20 cellular contexts compared by ENCODE assay signal in genomic region chr9:16121593-16121992, GRCh38.
A peak's percentile ranks its signal among the peaks of the same experiment; 100 is the strongest.
DNase-seq lines count a peak whose midpoint lies in the region; ATAC-seq and TF ChIP-seq lines count a peak whose summit lies in the region.
"Had no signal": no experiment of that assay in that cellular context is flagged by ENCODE, and none has a peak within 500 bp of the region (broad histone marks: within the 10 kb centered on the region; RNA-seq: fewer than 3 reads in every experiment).

No MANE protein-coding gene starts in this region.

- no peak for TF ChIP-seq POLR2A in right lobe of liver (IDR thresholded peaks at IDR 0.05)

- peak; percentile 68 for DNase-seq in GM23248
- peak; percentile 57 for DNase-seq in RPMI7951 (ENCODE audit: low read depth)
- peak in 1 of 2 donors; percentile 70 for DNase-seq in fibroblast of lung (ENCODE audit: low read depth in 2 of 2)
- DNase-seq in osteoblast (ENCODE audit: insufficient read length, low spot score, missing footprints): no peak
- no peak for DNase-seq in right lobe of liver
- no peak for DNase-seq in iPS-NIHi7 (ENCODE audit: extremely low spot score)
- DNase-seq: activated B cell treated with CpG ODN at 0.5 μM for 24 hours; activated CD8-positive, alpha-beta memory T cell treated with anti-CD3 and anti-CD28 coated beads for 24 hours; left ventricle myocardium inferior; NCI-H1930; NCI-H510A; SHP77; spleen; T-helper 17 cell; thyroid gland had no signal

- intact Hi-C loops in right lobe of liver (cut with DNase I): no loop called here

- ATAC-seq in right lobe of liver: no peak
- no peak for ATAC-seq in GM21390 (IDR thresholded peaks at IDR 0.05; ENCODE audit: unreplicated experiment)
- ATAC-seq in HG02840 (IDR thresholded peaks at IDR 0.05; ENCODE audit: low FRiP score, unreplicated experiment): no peak
- ATAC-seq: T-helper 17 cell had no signal

- WGBS in GM23248 (ENCODE audit: low coverage in 1 of 2, low lambda C conversion rate in 2 of 2, missing lambda C conversion rate in 2 of 2), 2 experiments: 25 to 26% methylated on average over 4 of the region's 4 CpGs
- WGBS in right lobe of liver (ENCODE audit: insufficient coverage, low coverage, low lambda C conversion rate, missing lambda C conversion rate): 60% methylated on average over 3 of the region's 4 CpGs

- H4K20me1 ChIP-seq in GM23248 (ENCODE audit: insufficient read depth): no peaks in the 10 kb centered on the region
- no peaks in the 10 kb centered on the region for H4K20me1 ChIP-seq in fibroblast of lung (ENCODE audit: control insufficient read depth, extremely low read depth, insufficient read depth, low read length)
- H4K20me1 ChIP-seq in osteoblast (ENCODE audit: insufficient read depth, low read length): no peaks in the 10 kb centered on the region
- H4K20me1 ChIP-seq: BLaER1 had no signal

- no peaks in the 10 kb centered on the region for H3K79me2 ChIP-seq in GM23248 (ENCODE audit: insufficient read depth)
- no peaks in the 10 kb centered on the region for H3K79me2 ChIP-seq in fibroblast of lung (ENCODE audit: control insufficient read depth, insufficient read depth, low read length)
- H3K79me2 ChIP-seq in osteoblast (ENCODE audit: insufficient read depth, low read length): no peaks in the 10 kb centered on the region
- H3K79me2 ChIP-seq: parathyroid adenoma had no signal

- H3K4me1 ChIP-seq in GM23248 (ENCODE audit: insufficient read depth): peaks cover 33% of the 10 kb centered on the region
- H3K4me1 ChIP-seq in fibroblast of lung (ENCODE audit: control insufficient read depth, extremely low read depth, insufficient read depth, low read length): peaks cover 2% of the 10 kb centered on the region
- H3K4me1 ChIP-seq in osteoblast (ENCODE audit: insufficient read depth, low read length): peaks cover 44% of the 10 kb centered on the region
- no peaks in the 10 kb centered on the region for H3K4me1 ChIP-seq in right lobe of liver
- H3K4me1 ChIP-seq: BLaER1, HAP-1, left ventricle myocardium inferior, parathyroid adenoma, spleen had no signal

- H2AFZ ChIP-seq in GM23248: peak overlapping the region; percentile 72
- peak overlapping the region; percentile 22 for H2AFZ ChIP-seq in fibroblast of lung (ENCODE audit: low read length)
- peak overlapping the region; percentile 68 for H2AFZ ChIP-seq in osteoblast (ENCODE audit: low read length)
- H2AFZ ChIP-seq: parathyroid adenoma had no signal

- H3K36me3 ChIP-seq in GM23248 (ENCODE audit: low read depth): no peaks in the 10 kb centered on the region
- no peaks in the 10 kb centered on the region for H3K36me3 ChIP-seq in fibroblast of lung (ENCODE audit: control insufficient read depth, insufficient read depth, low read length)
- no peaks in the 10 kb centered on the region for H3K36me3 ChIP-seq in osteoblast (ENCODE audit: insufficient read depth, low read length)
- no peaks in the 10 kb centered on the region for H3K36me3 ChIP-seq in right lobe of liver
- H3K36me3 ChIP-seq: BLaER1, HAP-1, left ventricle myocardium inferior, spleen, thyroid gland had no signal

- H3K9ac ChIP-seq in GM23248 (no peak overlapping the region), fibroblast of lung (ENCODE audit: insufficient read depth, low read length) (no peak overlapping the region)
- H3K9ac ChIP-seq: BLaER1, parathyroid adenoma had no signal

- in situ Hi-C loops in GM23248 (cut with MboI): no loop called here

- peaks cover 14% of the 10 kb centered on the region; the same call in 1 of the 2 replicates for H3F3A ChIP-seq in GM23248 (ENCODE audit: insufficient read depth)

- H3K9me3 ChIP-seq in GM23248 (ENCODE audit: low read depth): no peaks in the 10 kb centered on the region
- no peaks in the 10 kb centered on the region for H3K9me3 ChIP-seq in fibroblast of lung (ENCODE audit: control insufficient read depth, insufficient read depth, low read depth, low read length)
- H3K9me3 ChIP-seq in osteoblast (ENCODE audit: low read depth, low read length): no peaks in the 10 kb centered on the region
- no peaks in the 10 kb centered on the region for H3K9me3 ChIP-seq in right lobe of liver
- H3K9me3 ChIP-seq: BLaER1, HAP-1, left ventricle myocardium inferior, spleen, thyroid gland had no signal

- H3K27ac ChIP-seq in GM23248: 0 out of 2 replicates have a peak overlapping the region, but pooled peaks have one; percentile 12
- H3K27ac ChIP-seq in fibroblast of lung (ENCODE audit: insufficient read depth, low read length): no peak overlapping the region
- H3K27ac ChIP-seq in osteoblast (ENCODE audit: low read depth, low read length): peak overlapping the region; percentile 87
- H3K27ac ChIP-seq in right lobe of liver: no peak overlapping the region
- H3K27ac ChIP-seq: BLaER1, left ventricle myocardium inferior, parathyroid adenoma, spleen, thyroid gland had no signal

- H3K4me3 ChIP-seq in GM23248: no peak overlapping the region
- H3K4me3 ChIP-seq in fibroblast of lung (replicated peaks in 1 of 4; ENCODE audit: control extremely low read depth in 1 of 4, insufficient read depth in 1 of 4, low read depth in 3 of 4, low read length in 4 of 4): no peak overlapping the region
- no peak overlapping the region for H3K4me3 ChIP-seq in osteoblast (ENCODE audit: insufficient read depth, low read length)
- no peak overlapping the region for H3K4me3 ChIP-seq in right lobe of liver
- H3K4me3 ChIP-seq: BLaER1, HAP-1, left ventricle myocardium inferior, spleen, thyroid gland had no signal

- TF ChIP-seq CTCF in fibroblast of lung (conservative IDR thresholded peaks at IDR 0.05 in 1 of 2, IDR thresholded peaks at IDR 0.05 in 1 of 2; ENCODE audit: low read depth in 1 of 2, low read length in 2 of 2) (no peak), osteoblast (IDR thresholded peaks at IDR 0.05; ENCODE audit: extremely low read depth, low read depth, low read length) (no peak), right lobe of liver (IDR thresholded peaks at IDR 0.05) (no peak)

- H3K4me2 ChIP-seq in GM23248 (ENCODE audit: unreplicated experiment) (peak overlapping the region; percentile 31), fibroblast of lung (ENCODE audit: extremely low read depth, insufficient read depth, low read length) (no peak overlapping the region), osteoblast (ENCODE audit: insufficient read depth, low read length) (no peak overlapping the region)
- H3K4me2 ChIP-seq: BLaER1 had no signal

- H3K27me3 ChIP-seq in GM23248 (replicated peaks; ENCODE audit: insufficient read depth) (no peaks in the 10 kb centered on the region), fibroblast of lung (ENCODE audit: control insufficient read depth, insufficient read depth, low read length) (no peaks in the 10 kb centered on the region), osteoblast (ENCODE audit: insufficient read depth, low read length) (no peaks in the 10 kb centered on the region), right lobe of liver (no peaks in the 10 kb centered on the region)
- H3K27me3 ChIP-seq: BLaER1, spleen, thyroid gland had no signal

- H3K9me2 ChIP-seq in GM23248 (ENCODE audit: insufficient read depth): no peaks in the 10 kb centered on the region

Comparison
In these comparisons a context has a peak if more than half of its experiments do, and no peak if none do; other contexts are left out.
1. DNase-seq: peak in GM23248 (single experiment) and RPMI7951 (single experiment); none in osteoblast (single experiment), right lobe of liver (0 of 3) and iPS-NIHi7 (single experiment).
2. H2AFZ ChIP-seq: peak in every context shown above with its lines; median percentile 72 in GM23248; 68 in osteoblast; 22 in fibroblast of lung.
3. H3K27ac ChIP-seq: peak in GM23248 (single experiment) and osteoblast (single experiment); none in fibroblast of lung (single experiment) and right lobe of liver (0 of 3).